In the genomic region with DNA sequence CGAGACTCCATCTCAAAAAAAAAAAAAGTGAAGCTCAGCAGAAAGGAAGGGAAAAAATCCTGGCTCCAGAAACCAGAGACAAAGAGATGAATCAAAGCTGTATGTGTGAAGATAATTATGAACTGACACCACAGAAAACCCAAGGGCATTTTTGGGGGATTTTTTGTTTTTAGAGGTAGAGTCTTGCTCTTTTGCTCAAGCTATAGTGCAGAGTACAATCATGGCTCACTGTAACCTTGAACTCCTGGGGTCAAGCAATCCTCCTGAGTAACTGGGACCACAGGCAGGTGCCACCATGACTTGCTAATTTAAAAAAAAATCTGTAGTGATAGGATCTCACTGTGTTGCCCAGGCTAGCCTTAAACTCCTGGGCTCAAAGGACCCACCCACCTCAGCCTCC, we compare ENCODE assay signal across 1 cellular context.
TF ChIP-seq lines count a peak whose summit lies in the region.

No MANE protein-coding gene starts in this region.

TF ChIP-seq in HepG2, 621 proteins besides CTCF, POLR2A, EP300 and RAD21:
- no peak for TF ChIP-seq GLMP (CRISPR knock-in tag; IDR thresholded peaks at IDR 0.05; ENCODE audit: borderline replicate concordance)
- peak; percentile 29; the same call in 1 of the 2 replicates for TF ChIP-seq NFE2L2 (IDR thresholded peaks at IDR 0.05; ENCODE audit: low read length)
